In the genomic region with DNA sequence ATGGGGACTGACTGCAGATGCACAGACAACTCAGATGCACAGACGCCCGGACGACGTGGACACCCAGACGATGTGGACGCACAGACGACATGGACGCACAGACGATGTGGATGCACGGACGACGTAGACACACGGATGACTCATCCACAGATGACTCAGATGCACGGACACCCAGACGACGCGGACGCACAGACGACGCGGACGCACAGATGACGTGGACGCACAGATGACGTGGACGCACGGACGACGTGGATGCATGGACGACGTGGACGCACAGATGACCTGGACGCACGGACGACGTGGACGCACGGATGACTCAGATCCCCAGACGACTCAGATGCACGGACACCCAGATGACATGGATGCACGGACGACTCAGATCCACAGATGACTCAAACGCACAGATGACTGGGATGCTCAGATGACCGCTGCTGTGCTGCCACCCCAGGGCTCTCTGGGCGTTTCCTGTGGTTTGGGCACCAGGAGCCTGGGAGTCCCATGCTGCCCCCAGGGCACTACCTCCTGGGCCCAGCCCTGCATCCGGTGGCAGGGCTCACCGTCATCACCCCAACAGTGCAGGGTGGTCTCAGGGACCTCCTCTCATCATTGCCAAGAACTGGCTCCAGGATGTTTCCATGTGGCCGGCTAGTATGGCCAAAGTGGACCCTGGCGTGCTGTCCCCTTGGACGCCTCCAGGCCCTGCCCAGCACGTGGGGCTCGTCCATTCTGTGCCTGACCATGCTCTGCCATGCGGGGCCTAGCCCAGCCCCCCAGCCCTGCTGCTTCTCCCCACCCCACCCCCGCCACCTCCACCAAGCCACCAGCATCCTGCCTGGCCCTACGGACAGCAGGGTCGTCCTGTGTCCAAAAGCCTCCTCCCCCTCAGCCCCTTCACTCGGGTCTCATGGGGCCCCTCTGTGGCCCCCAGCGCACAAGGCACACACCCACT, we compare ENCODE assay signal across 1 cellular context.
TF ChIP-seq lines count a peak whose summit lies in the region.

No MANE protein-coding gene starts in this region.

TF ChIP-seq in K562, 482 proteins besides CTCF, POLR2A, EP300 and RAD21 (continues in another document):
- TF ChIP-seq, protein P1, sequence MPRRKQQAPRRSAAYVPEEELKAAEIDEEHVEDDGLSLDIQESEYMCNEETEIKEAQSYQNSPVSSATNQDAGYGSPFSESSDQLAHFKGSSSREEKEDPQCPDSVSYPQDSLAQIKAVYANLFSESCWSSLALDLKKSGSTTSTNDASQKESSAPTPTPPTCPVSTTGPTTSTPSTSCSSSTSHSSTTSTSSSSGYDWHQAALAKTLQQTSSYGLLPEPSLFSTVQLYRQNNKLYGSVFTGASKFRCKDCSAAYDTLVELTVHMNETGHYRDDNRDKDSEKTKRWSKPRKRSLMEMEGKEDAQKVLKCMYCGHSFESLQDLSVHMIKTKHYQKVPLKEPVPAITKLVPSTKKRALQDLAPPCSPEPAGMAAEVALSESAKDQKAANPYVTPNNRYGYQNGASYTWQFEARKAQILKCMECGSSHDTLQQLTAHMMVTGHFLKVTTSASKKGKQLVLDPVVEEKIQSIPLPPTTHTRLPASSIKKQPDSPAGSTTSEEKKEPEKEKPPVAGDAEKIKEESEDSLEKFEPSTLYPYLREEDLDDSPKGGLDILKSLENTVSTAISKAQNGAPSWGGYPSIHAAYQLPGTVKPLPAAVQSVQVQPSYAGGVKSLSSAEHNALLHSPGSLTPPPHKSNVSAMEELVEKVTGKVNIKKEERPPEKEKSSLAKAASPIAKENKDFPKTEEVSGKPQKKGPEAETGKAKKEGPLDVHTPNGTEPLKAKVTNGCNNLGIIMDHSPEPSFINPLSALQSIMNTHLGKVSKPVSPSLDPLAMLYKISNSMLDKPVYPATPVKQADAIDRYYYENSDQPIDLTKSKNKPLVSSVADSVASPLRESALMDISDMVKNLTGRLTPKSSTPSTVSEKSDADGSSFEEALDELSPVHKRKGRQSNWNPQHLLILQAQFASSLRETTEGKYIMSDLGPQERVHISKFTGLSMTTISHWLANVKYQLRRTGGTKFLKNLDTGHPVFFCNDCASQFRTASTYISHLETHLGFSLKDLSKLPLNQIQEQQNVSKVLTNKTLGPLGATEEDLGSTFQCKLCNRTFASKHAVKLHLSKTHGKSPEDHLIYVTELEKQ (CRISPR knock-in tag; IDR thresholded peaks at IDR 0.05) = no peak
- TF ChIP-seq TSC22D4 (tag; IDR thresholded peaks at IDR 0.05) (no peak), FOXP1 (CRISPR knock-in tag; IDR thresholded peaks at IDR 0.05) (peak; percentile 63; the same call in 1 of the 2 replicates), PTRF (tag; IDR thresholded peaks at IDR 0.05) (no peak), MCM3 (IDR thresholded peaks at IDR 0.05) (no peak), NUFIP1 (IDR thresholded peaks at IDR 0.05; ENCODE audit: partially characterized antibody) (peak; percentile 8), ZNF507 (tag; conservative IDR thresholded peaks at IDR 0.05) (no peak), ARNT (IDR thresholded peaks at IDR 0.05) (peak in 1 of 2 experiments; percentile 28; a peak in 1 of 4 replicates), CHCHD3 (CRISPR knock-in tag; IDR thresholded peaks at IDR 0.05) (no peak), SIN3B (IDR thresholded peaks at IDR 0.05; ENCODE audit: low read depth) (peak; percentile 65; the same call in 1 of the 2 replicates), SRSF3 (IDR thresholded peaks at IDR 0.05; ENCODE audit: insufficient read depth, low read length) (no peak), ETS2 (tag; IDR thresholded peaks at IDR 0.05; ENCODE audit: borderline replicate concordance, poor library complexity, severe bottlenecking) (no peak), HSF4 (CRISPR knock-in tag; IDR thresholded peaks at IDR 0.05; ENCODE audit: borderline replicate concordance) (no peak), ZC3H4 (CRISPR knock-in tag; IDR thresholded peaks at IDR 0.05; ENCODE audit: borderline replicate concordance) (peak; percentile 79; the same call in 1 of the 2 replicates), BDP1 (IDR thresholded peaks at IDR 0.05; ENCODE audit: insufficient read depth, insufficient read length) (no peak), RUNX1 (IDR thresholded peaks at IDR 0.05; ENCODE audit: low read depth) (no peak), MYNN (IDR thresholded peaks at IDR 0.05) (peak; percentile 52; the same call in 1 of the 2 replicates), MYNN (CRISPR knock-in tag; IDR thresholded peaks at IDR 0.05) (no peak), ESRRA (IDR thresholded peaks at IDR 0.05; ENCODE audit: borderline replicate concordance, low read depth) (peak; percentile 82; the same call in 1 of the 2 replicates)
- TF ChIP-seq, protein P2, sequence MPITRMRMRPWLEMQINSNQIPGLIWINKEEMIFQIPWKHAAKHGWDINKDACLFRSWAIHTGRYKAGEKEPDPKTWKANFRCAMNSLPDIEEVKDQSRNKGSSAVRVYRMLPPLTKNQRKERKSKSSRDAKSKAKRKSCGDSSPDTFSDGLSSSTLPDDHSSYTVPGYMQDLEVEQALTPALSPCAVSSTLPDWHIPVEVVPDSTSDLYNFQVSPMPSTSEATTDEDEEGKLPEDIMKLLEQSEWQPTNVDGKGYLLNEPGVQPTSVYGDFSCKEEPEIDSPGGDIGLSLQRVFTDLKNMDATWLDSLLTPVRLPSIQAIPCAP (CRISPR knock-in tag; IDR thresholded peaks at IDR 0.05; ENCODE audit: borderline replicate concordance) = no peak
- TF ChIP-seq, protein P3, sequence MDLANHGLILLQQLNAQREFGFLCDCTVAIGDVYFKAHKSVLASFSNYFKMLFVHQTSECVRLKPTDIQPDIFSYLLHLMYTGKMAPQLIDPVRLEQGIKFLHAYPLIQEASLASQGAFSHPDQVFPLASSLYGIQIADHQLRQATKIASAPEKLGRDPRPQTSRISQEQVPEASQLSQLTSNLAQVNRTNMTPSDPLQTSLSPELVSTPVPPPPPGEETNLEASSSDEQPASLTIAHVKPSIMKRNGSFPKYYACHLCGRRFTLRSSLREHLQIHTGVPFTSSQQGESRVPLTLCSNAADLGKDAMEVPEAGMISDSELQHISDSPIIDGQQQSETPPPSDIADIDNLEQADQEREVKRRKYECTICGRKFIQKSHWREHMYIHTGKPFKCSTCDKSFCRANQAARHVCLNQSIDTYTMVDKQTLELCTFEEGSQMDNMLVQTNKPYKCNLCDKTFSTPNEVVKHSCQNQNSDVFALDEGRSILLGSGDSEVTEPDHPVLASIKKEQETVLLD (IDR thresholded peaks at IDR 0.05) = peak; percentile 100
- TF ChIP-seq, protein P4, sequence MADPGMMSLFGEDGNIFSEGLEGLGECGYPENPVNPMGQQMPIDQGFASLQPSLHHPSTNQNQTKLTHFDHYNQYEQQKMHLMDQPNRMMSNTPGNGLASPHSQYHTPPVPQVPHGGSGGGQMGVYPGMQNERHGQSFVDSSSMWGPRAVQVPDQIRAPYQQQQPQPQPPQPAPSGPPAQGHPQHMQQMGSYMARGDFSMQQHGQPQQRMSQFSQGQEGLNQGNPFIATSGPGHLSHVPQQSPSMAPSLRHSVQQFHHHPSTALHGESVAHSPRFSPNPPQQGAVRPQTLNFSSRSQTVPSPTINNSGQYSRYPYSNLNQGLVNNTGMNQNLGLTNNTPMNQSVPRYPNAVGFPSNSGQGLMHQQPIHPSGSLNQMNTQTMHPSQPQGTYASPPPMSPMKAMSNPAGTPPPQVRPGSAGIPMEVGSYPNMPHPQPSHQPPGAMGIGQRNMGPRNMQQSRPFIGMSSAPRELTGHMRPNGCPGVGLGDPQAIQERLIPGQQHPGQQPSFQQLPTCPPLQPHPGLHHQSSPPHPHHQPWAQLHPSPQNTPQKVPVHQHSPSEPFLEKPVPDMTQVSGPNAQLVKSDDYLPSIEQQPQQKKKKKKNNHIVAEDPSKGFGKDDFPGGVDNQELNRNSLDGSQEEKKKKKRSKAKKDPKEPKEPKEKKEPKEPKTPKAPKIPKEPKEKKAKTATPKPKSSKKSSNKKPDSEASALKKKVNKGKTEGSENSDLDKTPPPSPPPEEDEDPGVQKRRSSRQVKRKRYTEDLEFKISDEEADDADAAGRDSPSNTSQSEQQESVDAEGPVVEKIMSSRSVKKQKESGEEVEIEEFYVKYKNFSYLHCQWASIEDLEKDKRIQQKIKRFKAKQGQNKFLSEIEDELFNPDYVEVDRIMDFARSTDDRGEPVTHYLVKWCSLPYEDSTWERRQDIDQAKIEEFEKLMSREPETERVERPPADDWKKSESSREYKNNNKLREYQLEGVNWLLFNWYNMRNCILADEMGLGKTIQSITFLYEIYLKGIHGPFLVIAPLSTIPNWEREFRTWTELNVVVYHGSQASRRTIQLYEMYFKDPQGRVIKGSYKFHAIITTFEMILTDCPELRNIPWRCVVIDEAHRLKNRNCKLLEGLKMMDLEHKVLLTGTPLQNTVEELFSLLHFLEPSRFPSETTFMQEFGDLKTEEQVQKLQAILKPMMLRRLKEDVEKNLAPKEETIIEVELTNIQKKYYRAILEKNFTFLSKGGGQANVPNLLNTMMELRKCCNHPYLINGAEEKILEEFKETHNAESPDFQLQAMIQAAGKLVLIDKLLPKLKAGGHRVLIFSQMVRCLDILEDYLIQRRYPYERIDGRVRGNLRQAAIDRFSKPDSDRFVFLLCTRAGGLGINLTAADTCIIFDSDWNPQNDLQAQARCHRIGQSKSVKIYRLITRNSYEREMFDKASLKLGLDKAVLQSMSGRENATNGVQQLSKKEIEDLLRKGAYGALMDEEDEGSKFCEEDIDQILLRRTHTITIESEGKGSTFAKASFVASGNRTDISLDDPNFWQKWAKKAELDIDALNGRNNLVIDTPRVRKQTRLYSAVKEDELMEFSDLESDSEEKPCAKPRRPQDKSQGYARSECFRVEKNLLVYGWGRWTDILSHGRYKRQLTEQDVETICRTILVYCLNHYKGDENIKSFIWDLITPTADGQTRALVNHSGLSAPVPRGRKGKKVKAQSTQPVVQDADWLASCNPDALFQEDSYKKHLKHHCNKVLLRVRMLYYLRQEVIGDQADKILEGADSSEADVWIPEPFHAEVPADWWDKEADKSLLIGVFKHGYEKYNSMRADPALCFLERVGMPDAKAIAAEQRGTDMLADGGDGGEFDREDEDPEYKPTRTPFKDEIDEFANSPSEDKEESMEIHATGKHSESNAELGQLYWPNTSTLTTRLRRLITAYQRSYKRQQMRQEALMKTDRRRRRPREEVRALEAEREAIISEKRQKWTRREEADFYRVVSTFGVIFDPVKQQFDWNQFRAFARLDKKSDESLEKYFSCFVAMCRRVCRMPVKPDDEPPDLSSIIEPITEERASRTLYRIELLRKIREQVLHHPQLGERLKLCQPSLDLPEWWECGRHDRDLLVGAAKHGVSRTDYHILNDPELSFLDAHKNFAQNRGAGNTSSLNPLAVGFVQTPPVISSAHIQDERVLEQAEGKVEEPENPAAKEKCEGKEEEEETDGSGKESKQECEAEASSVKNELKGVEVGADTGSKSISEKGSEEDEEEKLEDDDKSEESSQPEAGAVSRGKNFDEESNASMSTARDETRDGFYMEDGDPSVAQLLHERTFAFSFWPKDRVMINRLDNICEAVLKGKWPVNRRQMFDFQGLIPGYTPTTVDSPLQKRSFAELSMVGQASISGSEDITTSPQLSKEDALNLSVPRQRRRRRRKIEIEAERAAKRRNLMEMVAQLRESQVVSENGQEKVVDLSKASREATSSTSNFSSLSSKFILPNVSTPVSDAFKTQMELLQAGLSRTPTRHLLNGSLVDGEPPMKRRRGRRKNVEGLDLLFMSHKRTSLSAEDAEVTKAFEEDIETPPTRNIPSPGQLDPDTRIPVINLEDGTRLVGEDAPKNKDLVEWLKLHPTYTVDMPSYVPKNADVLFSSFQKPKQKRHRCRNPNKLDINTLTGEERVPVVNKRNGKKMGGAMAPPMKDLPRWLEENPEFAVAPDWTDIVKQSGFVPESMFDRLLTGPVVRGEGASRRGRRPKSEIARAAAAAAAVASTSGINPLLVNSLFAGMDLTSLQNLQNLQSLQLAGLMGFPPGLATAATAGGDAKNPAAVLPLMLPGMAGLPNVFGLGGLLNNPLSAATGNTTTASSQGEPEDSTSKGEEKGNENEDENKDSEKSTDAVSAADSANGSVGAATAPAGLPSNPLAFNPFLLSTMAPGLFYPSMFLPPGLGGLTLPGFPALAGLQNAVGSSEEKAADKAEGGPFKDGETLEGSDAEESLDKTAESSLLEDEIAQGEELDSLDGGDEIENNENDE (IDR thresholded peaks at IDR 0.05; ENCODE audit: low read depth, low read length) = no peak
- TF ChIP-seq, protein P5, sequence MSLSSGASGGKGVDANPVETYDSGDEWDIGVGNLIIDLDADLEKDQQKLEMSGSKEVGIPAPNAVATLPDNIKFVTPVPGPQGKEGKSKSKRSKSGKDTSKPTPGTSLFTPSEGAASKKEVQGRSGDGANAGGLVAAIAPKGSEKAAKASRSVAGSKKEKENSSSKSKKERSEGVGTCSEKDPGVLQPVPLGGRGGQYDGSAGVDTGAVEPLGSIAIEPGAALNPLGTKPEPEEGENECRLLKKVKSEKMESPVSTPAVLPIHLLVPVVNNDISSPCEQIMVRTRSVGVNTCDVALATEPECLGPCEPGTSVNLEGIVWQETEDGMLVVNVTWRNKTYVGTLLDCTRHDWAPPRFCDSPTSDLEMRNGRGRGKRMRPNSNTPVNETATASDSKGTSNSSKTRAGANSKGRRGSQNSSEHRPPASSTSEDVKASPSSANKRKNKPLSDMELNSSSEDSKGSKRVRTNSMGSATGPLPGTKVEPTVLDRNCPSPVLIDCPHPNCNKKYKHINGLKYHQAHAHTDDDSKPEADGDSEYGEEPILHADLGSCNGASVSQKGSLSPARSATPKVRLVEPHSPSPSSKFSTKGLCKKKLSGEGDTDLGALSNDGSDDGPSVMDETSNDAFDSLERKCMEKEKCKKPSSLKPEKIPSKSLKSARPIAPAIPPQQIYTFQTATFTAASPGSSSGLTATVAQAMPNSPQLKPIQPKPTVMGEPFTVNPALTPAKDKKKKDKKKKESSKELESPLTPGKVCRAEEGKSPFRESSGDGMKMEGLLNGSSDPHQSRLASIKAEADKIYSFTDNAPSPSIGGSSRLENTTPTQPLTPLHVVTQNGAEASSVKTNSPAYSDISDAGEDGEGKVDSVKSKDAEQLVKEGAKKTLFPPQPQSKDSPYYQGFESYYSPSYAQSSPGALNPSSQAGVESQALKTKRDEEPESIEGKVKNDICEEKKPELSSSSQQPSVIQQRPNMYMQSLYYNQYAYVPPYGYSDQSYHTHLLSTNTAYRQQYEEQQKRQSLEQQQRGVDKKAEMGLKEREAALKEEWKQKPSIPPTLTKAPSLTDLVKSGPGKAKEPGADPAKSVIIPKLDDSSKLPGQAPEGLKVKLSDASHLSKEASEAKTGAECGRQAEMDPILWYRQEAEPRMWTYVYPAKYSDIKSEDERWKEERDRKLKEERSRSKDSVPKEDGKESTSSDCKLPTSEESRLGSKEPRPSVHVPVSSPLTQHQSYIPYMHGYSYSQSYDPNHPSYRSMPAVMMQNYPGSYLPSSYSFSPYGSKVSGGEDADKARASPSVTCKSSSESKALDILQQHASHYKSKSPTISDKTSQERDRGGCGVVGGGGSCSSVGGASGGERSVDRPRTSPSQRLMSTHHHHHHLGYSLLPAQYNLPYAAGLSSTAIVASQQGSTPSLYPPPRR (CRISPR knock-in tag; IDR thresholded peaks at IDR 0.05; ENCODE audit: borderline replicate concordance) = 0 out of 2 replicates have a peak, but pooled peaks have one; percentile 63
- TF ChIP-seq, protein P6, sequence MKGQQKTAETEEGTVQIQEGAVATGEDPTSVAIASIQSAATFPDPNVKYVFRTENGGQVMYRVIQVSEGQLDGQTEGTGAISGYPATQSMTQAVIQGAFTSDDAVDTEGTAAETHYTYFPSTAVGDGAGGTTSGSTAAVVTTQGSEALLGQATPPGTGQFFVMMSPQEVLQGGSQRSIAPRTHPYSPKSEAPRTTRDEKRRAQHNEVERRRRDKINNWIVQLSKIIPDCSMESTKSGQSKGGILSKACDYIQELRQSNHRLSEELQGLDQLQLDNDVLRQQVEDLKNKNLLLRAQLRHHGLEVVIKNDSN (CRISPR knock-in tag; IDR thresholded peaks at IDR 0.05) = peak; percentile 72
